Comparison of ENCODE assay signal across 26 cellular contexts in genomic region chr17:78654230-78654824, GRCh38.
"Had no signal": no experiment of that assay in that cellular context is flagged by ENCODE, and none has a peak within 500 bp of the region (broad histone marks: within the 10 kb centered on the region; RNA-seq: fewer than 3 reads in every experiment).

No MANE protein-coding gene starts in this region.

- H3K36me3 ChIP-seq: gastrocnemius medialis, spleen had no signal

- H3K9me3 ChIP-seq: gastrocnemius medialis, testis had no signal

- H3K27me3 ChIP-seq: gastrocnemius medialis, spleen, testis had no signal

- H3K4me3 ChIP-seq: gastrocnemius medialis, spleen, testis had no signal

- FAIRE-seq: bronchial epithelial cell, colon, endometrium, islet of Langerhans had no signal

- H3K27ac ChIP-seq: epithelial cell of prostate, gastrocnemius medialis, testis had no signal

- H3K4me1 ChIP-seq: gastrocnemius medialis, testis had no signal

- H3K36me3 Mint-ChIP-seq: natural killer cell treated with Interleukin-12 subunit alpha and Interleukin-12 subunit beta and Interleukin-15 and Interleukin-18, amount 100 ng/mL, for 72 hours; type B pancreatic cell had no signal

- H3K9me3 Mint-ChIP-seq: activated naive CD4-positive, alpha-beta T cell treated with anti-CD3 and anti-CD28 coated beads, Interleukin-2, amount 50 U/mL, for 24 hours; central memory CD8-positive, alpha-beta T cell; natural killer cell treated with Interleukin-12 subunit alpha and Interleukin-12 subunit beta and Interleukin-15 and Interleukin-18, amount 100 ng/mL, for 72 hours; type B pancreatic cell had no signal

- DNase-seq: activated CD4-positive, alpha-beta T cell treated with anti-CD3 and anti-CD28 coated beads for 36 hours; activated CD4-positive, CD25-positive, alpha-beta regulatory T cell; activated CD8-positive, alpha-beta memory T cell treated with anti-CD3 and anti-CD28 coated beads, Interleukin-2, amount 10 ng/mL, durations not matched to agents 7 days and 5 days; activated CD8-positive, alpha-beta T cell treated with anti-CD3 and anti-CD28 coated beads, Interleukin-2, amount 10 ng/mL, durations not matched to agents 7 days and 5 days; activated T-cell treated with anti-CD3 and anti-CD28 coated beads, Interleukin-2, amount 50 U/mL, for 48 hours; anterior cingulate cortex; effector CD8-positive, alpha-beta T cell; gastrocnemius medialis; glutamatergic neuron; left cardiac atrium; stimulated activated CD4-positive, alpha-beta T cell treated with anti-CD3 and anti-CD28 coated beads, Interleukin-2, amount 100 ng/mL, for 48 hours; stimulated activated naive CD4-positive, alpha-beta T cell treated with Interleukin-2 at 50 U/mL for 16 hours; T-helper 1 cell; testis had no signal

- ATAC-seq: activated CD4-positive, alpha-beta T cell treated with anti-CD3 and anti-CD28 coated beads for 36 hours; activated CD8-positive, alpha-beta memory T cell treated with anti-CD3 and anti-CD28 coated beads, Interleukin-2, amount 10 ng/mL, durations not matched to agents 7 days and 5 days; activated CD8-positive, alpha-beta T cell treated with anti-CD3 and anti-CD28 coated beads, Interleukin-2, amount 10 ng/mL, durations not matched to agents 7 days and 5 days; gastrocnemius medialis; natural killer cell treated with Interleukin-12 subunit alpha and Interleukin-12 subunit beta and Interleukin-15 and Interleukin-18, amount 100 ng/mL, for 72 hours had no signal

- H3K27ac Mint-ChIP-seq: activated CD4-positive, alpha-beta T cell treated with anti-CD3 and anti-CD28 coated beads for 36 hours; activated CD8-positive, alpha-beta memory T cell treated with anti-CD3 and anti-CD28 coated beads, Interleukin-2, amount 10 ng/mL, durations not matched to agents 7 days and 5 days; activated CD8-positive, alpha-beta T cell treated with anti-CD3 and anti-CD28 coated beads, Interleukin-2, amount 10 ng/mL, durations not matched to agents 7 days and 5 days; activated naive CD4-positive, alpha-beta T cell treated with anti-CD3 and anti-CD28 coated beads, Interleukin-2, amount 50 U/mL, for 24 hours; activated T-helper 2 cell treated with anti-CD3 and anti-CD28 coated beads, Interferon-gamma antibody, Interleukin-2, Interleukin-4, amounts not matched to agents 10 μg/mL and 5 μg/mL and 100 μg/mL, durations not matched to agents 14 hours and 24 hours and 36 hours; memory B cell; natural killer cell treated with Interleukin-12 subunit alpha and Interleukin-12 subunit beta and Interleukin-15 and Interleukin-18, amount 100 ng/mL, for 72 hours; type B pancreatic cell had no signal
